17 cellular contexts compared by ENCODE assay signal in the genomic region with DNA sequence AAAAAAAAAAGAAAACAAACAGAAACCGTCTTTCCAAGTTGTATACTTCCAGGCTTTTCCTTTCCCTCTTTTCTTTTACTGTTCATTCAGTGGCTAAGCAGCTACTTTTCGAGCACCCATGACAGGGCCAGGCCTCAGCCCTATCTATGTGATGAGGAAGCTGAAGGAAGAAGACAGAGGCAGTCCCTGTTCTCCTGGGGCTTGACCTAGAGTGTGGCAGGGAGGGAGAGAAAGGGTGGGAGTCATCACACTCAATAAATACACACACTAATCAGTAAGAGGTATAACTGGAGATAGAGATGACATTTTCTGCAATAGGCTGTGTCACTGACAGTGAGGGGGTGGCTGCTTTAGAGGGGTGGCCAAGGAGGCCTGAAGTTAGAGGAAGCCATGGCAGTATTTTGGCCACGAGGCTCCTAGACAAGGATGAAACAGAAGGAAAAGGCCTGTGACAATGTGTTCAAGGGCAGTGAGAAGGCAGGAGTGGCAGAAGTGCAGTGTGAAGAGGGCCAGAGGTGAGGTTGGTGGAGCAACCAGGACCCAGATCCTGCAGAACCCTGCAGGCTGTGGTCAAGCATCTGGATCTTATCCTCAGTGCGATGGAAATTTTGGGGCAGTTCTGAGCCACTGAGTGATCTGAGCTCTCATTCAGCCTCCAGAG.
DNase-seq lines count a peak whose midpoint lies in the region; ATAC-seq and TF ChIP-seq lines count a peak whose summit lies in the region.
"Had no signal": no experiment of that assay in that cellular context is flagged by ENCODE, and none has a peak within 500 bp of the region (broad histone marks: within the 10 kb centered on the region; RNA-seq: fewer than 3 reads in every experiment).

No MANE protein-coding gene starts in this region.

- peaks cover 4% of the 10 kb centered on the region for H3K27me3 Mint-ChIP-seq in activated CD4-positive, alpha-beta memory T cell treated with anti-CD3 and anti-CD28 coated beads, Interleukin-2, amount 10 ng/mL, durations not matched to agents 7 days and 5 days
- H3K27me3 Mint-ChIP-seq in activated CD4-positive, alpha-beta memory T cell treated with anti-CD3 and anti-CD28 coated beads for 36 hours: no peaks in the 10 kb centered on the region

- H3K9me2 ChIP-seq in neural cell (ENCODE audit: insufficient read depth, low read length): no peaks in the 10 kb centered on the region
- H3K9me2 ChIP-seq: SK-N-SH had no signal

- TF ChIP-seq RAD21 in neural cell (conservative IDR thresholded peaks at IDR 0.05): no peak

- peaks cover 51% of the 10 kb centered on the region for H3K4me1 ChIP-seq in adipocyte (ENCODE audit: control insufficient read depth, insufficient read depth, low read length)
- peaks cover 0 to 34% (median 14%) of the 10 kb centered on the region in 4 donors for H3K4me1 ChIP-seq in tibial artery

- H3K27ac Mint-ChIP-seq in activated CD4-positive, alpha-beta memory T cell treated with anti-CD3 and anti-CD28 coated beads, Interleukin-2, amount 10 ng/mL, durations not matched to agents 7 days and 5 days: peak overlapping the region; percentile 41
- H3K27ac Mint-ChIP-seq in activated CD4-positive, alpha-beta memory T cell treated with anti-CD3 and anti-CD28 coated beads for 36 hours: no peak overlapping the region

- CTCF ChIA-PET in activated CD4-positive, alpha-beta memory T cell treated with anti-CD3 and anti-CD28 coated beads, Interleukin-2, amount 10 ng/mL, durations not matched to agents 7 days and 5 days (lab: Charles Lee): interaction anchor here (0.7 kb wide), 1 partner anchor 576 kb away, joined by 3 read pairs; no protein-coding TSS in a partner anchor
- CTCF ChIA-PET in activated CD4-positive, alpha-beta memory T cell treated with anti-CD3 and anti-CD28 coated beads for 36 hours (lab: Charles Lee): no interaction called here

- ATAC-seq in GM18502 (IDR thresholded peaks at IDR 0.05; ENCODE audit: poor library complexity, unreplicated experiment): no peak
- ATAC-seq: left lung had no signal

- no peaks in the 10 kb centered on the region for H3K9me3 ChIP-seq in adipocyte (ENCODE audit: control insufficient read depth, low read length)
- no peaks in the 10 kb centered on the region for H3K9me3 ChIP-seq in neural cell (ENCODE audit: low read length)
- H3K9me3 ChIP-seq in tibial artery: no peaks in the 10 kb centered on the region
- H3K9me3 ChIP-seq: gastroesophageal sphincter, left lung, SK-N-SH had no signal

- H3K9ac ChIP-seq in adipocyte (ENCODE audit: low read length) (peak overlapping the region; percentile 87), neural cell (ENCODE audit: low read length) (no peak overlapping the region)
- H3K9ac ChIP-seq: SK-N-SH had no signal

- peaks cover 5% of the 10 kb centered on the region for H3F3A ChIP-seq in neural cell (ENCODE audit: insufficient read depth, low read length, poor library complexity, severe bottlenecking)

- no peak overlapping the region for H2AFZ ChIP-seq in neural cell (ENCODE audit: low read depth, low read length)

- POLR2A ChIA-PET in activated CD4-positive, alpha-beta memory T cell treated with anti-CD3 and anti-CD28 coated beads, Interleukin-2, amount 10 ng/mL, durations not matched to agents 7 days and 5 days (lab: Charles Lee): no interaction called here
- POLR2A ChIA-PET in activated CD4-positive, alpha-beta memory T cell treated with anti-CD3 and anti-CD28 coated beads for 36 hours (lab: Charles Lee): no interaction called here

- peaks cover 18% of the 10 kb centered on the region for H3K4me1 Mint-ChIP-seq in activated CD4-positive, alpha-beta memory T cell treated with anti-CD3 and anti-CD28 coated beads, Interleukin-2, amount 10 ng/mL, durations not matched to agents 7 days and 5 days
- H3K4me1 Mint-ChIP-seq in activated CD4-positive, alpha-beta memory T cell treated with anti-CD3 and anti-CD28 coated beads for 36 hours (ENCODE audit: low read depth): peaks cover 14% of the 10 kb centered on the region

- H3K36me3 Mint-ChIP-seq in activated CD4-positive, alpha-beta memory T cell treated with anti-CD3 and anti-CD28 coated beads, Interleukin-2, amount 10 ng/mL, durations not matched to agents 7 days and 5 days (ENCODE audit: low read depth): no peaks in the 10 kb centered on the region
- no peaks in the 10 kb centered on the region for H3K36me3 Mint-ChIP-seq in activated CD4-positive, alpha-beta memory T cell treated with anti-CD3 and anti-CD28 coated beads for 36 hours

- TF ChIP-seq EP300 in neural cell (conservative IDR thresholded peaks at IDR 0.05; ENCODE audit: poor library complexity, severe bottlenecking): no peak

- H3K27ac ChIP-seq in neural cell (ENCODE audit: low read length) (peak overlapping the region; percentile 69), tibial artery (peak overlapping the region; percentile 81 to 84)

- H3K9me3 Mint-ChIP-seq in activated CD4-positive, alpha-beta memory T cell treated with anti-CD3 and anti-CD28 coated beads, Interleukin-2, amount 10 ng/mL, durations not matched to agents 7 days and 5 days: no peaks in the 10 kb centered on the region
- no peaks in the 10 kb centered on the region for H3K9me3 Mint-ChIP-seq in activated CD4-positive, alpha-beta memory T cell treated with anti-CD3 and anti-CD28 coated beads for 36 hours
- H3K9me3 Mint-ChIP-seq: activated naive CD4-positive, alpha-beta T cell treated with anti-CD3 and anti-CD28 coated beads for 36 hours had no signal

- H3K4me3 Mint-ChIP-seq in activated CD4-positive, alpha-beta memory T cell treated with anti-CD3 and anti-CD28 coated beads, Interleukin-2, amount 10 ng/mL, durations not matched to agents 7 days and 5 days: no peak overlapping the region
- no peak overlapping the region for H3K4me3 Mint-ChIP-seq in activated CD4-positive, alpha-beta memory T cell treated with anti-CD3 and anti-CD28 coated beads for 36 hours
- H3K4me3 Mint-ChIP-seq: activated naive CD4-positive, alpha-beta T cell treated with anti-CD3 and anti-CD28 coated beads for 36 hours had no signal

- H3K4me2 ChIP-seq in neural cell (ENCODE audit: low read length): no peak overlapping the region
- H3K4me2 ChIP-seq: SK-N-SH had no signal

- H3K4me3 ChIP-seq in adipocyte (ENCODE audit: low read length) (no peak overlapping the region), neural cell (ENCODE audit: low read length) (no peak overlapping the region), tibial artery (no peak overlapping the region)
- H3K4me3 ChIP-seq: gastroesophageal sphincter, left lung had no signal

- no peaks in the 10 kb centered on the region for H3K79me2 ChIP-seq in neural cell (replicated peaks; ENCODE audit: insufficient read depth, low read length)

- H3K27me3 ChIP-seq in adipocyte (replicated peaks; ENCODE audit: control insufficient read depth, insufficient read depth, low read length) (no peaks in the 10 kb centered on the region), neural cell (ENCODE audit: insufficient read depth, low read depth, low read length) (no peaks in the 10 kb centered on the region), tibial artery (no peaks in the 10 kb centered on the region)
- H3K27me3 ChIP-seq: gastroesophageal sphincter, left lung had no signal

- intact Hi-C loops in activated CD4-positive, alpha-beta memory T cell treated with anti-CD3 and anti-CD28 coated beads for 36 hours (cut with micrococcal nuclease): no loop called here
- intact Hi-C loops in tibial artery (cut with DNase I; ENCODE audit: low total_unique reads): no loop called here

- TF ChIP-seq CTCF in neural cell (IDR thresholded peaks at IDR 0.05; ENCODE audit: poor library complexity, severe bottlenecking) (no peak), tibial artery (IDR thresholded peaks at IDR 0.05) (no peak)

- H3K36me3 ChIP-seq in adipocyte (ENCODE audit: control insufficient read depth, insufficient read depth, low read length, severe bottlenecking): no peaks in the 10 kb centered on the region
- H3K36me3 ChIP-seq in neural cell (ENCODE audit: insufficient read depth, low read length): no peaks in the 10 kb centered on the region
- H3K36me3 ChIP-seq in tibial artery: no peaks in the 10 kb centered on the region
- H3K36me3 ChIP-seq: left lung had no signal

- no peak for DNase-seq in activated CD4-positive, alpha-beta memory T cell treated with anti-CD3 and anti-CD28 coated beads, Interleukin-2, amount 10 ng/mL, durations not matched to agents 7 days and 5 days
- DNase-seq in activated CD4-positive, alpha-beta memory T cell treated with anti-CD3 and anti-CD28 coated beads for 36 hours: no peak
- DNase-seq in adipocyte (ENCODE audit: low read depth): no peak
- no peak for DNase-seq in tibial artery
- no peak for DNase-seq in ecto neural progenitor cell (ENCODE audit: low spot score)
- no peak for DNase-seq in DMS 273 (lab: John Stamatoyannopoulos, UW; ENCODE audit: unreplicated experiment)
- DNase-seq: activated CD4-positive, alpha-beta T cell treated with anti-CD3 and anti-CD28 coated beads for 48 hours; activated T-cell treated with anti-CD3 and anti-CD28 coated beads, Interleukin-2, amount 50 U/mL, for 1 hour; cortex of kidney; GOT3; left lung; NCI-H82; SK-N-SH had no signal

- H4K20me1 ChIP-seq in neural cell (ENCODE audit: insufficient read depth): no peaks in the 10 kb centered on the region

TF ChIP-seq in neural cell, 6 proteins besides CTCF, POLR2A, EP300 and RAD21 (continues in another document):
- TF ChIP-seq POLR2AphosphoS5 (IDR thresholded peaks at IDR 0.05) (no peak), SMC3 (conservative IDR thresholded peaks at IDR 0.05; ENCODE audit: poor library complexity) (no peak), TAF1 (IDR thresholded peaks at IDR 0.05; ENCODE audit: low read depth) (no peak), MXI1 (conservative IDR thresholded peaks at IDR 0.05; ENCODE audit: poor library complexity, severe bottlenecking) (no peak), EZH2 (IDR thresholded peaks at IDR 0.05; ENCODE audit: borderline replicate concordance, insufficient read depth, low read length, poor library complexity, severe bottlenecking) (no peak)
